In the genomic region with DNA sequence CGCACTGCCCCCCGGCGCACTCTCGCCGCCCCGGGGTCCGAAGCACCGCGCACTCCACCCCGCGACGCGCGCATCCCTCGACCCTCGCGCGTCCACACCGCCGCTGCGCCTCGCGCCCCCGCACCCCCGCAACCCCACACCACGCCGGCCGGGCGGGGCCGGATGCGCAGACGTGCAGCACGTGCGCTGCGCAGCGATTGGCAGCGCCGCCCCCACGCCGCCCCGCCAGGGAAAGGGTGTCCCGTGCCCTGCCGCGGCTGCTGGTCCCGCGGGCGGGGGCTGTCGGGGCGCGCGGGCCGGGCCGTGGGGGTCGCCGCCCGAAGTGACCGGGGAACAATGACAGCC, we compare ENCODE assay signal across 1 cellular context.
TF ChIP-seq lines count a peak whose summit lies in the region.

No MANE protein-coding gene starts in this region.

TF ChIP-seq in HepG2, 621 proteins besides CTCF, POLR2A, EP300 and RAD21 (continued from another document and continues in another):
- no peak for TF ChIP-seq SNAPC4 (CRISPR knock-in tag; IDR thresholded peaks at IDR 0.05)
- no peak for TF ChIP-seq NFE2L2 (IDR thresholded peaks at IDR 0.05; ENCODE audit: low read length)
- TF ChIP-seq HNRNPUL1 (IDR thresholded peaks at IDR 0.05; ENCODE audit: low read depth, low read length): no peak
- peak; percentile 61; the same call in 1 of the 2 replicates for TF ChIP-seq ZNF562 (CRISPR knock-in tag; IDR thresholded peaks at IDR 0.05; ENCODE audit: borderline replicate concordance)
- TF ChIP-seq MEIS2 (CRISPR knock-in tag; IDR thresholded peaks at IDR 0.05): 0 out of 2 replicates have a peak, but pooled peaks have one; percentile 64
- 0 out of 2 replicates have a peak, but pooled peaks have one; percentile 52 for TF ChIP-seq MAZ (IDR thresholded peaks at IDR 0.05; ENCODE audit: borderline replicate concordance, low read depth, low read length)
- no peak; the same call in 1 of the 2 replicates for TF ChIP-seq MAZ (CRISPR knock-in tag; IDR thresholded peaks at IDR 0.05; ENCODE audit: low read depth)
- TF ChIP-seq ZNF543 (CRISPR knock-in tag; IDR thresholded peaks at IDR 0.05): peak; percentile 9; the same call in 1 of the 2 replicates
- TF ChIP-seq IKZF1 (IDR thresholded peaks at IDR 0.05): no peak
- no peak for TF ChIP-seq ZNF614 (CRISPR knock-in tag; IDR thresholded peaks at IDR 0.05; ENCODE audit: borderline replicate concordance)
- TF ChIP-seq CBX5 (CRISPR knock-in tag; IDR thresholded peaks at IDR 0.05; ENCODE audit: borderline replicate concordance): 0 out of 2 replicates have a peak, but pooled peaks have one; percentile 9
- peak; percentile 53; the same call in 1 of the 2 replicates for TF ChIP-seq TSC22D2 (CRISPR knock-in tag; IDR thresholded peaks at IDR 0.05; ENCODE audit: borderline replicate concordance)
- TF ChIP-seq HDAC6 (IDR thresholded peaks at IDR 0.05; ENCODE audit: low read depth, low read length): no peak
- peak; percentile 66; the same call in 1 of the 2 replicates for TF ChIP-seq TMF1 (CRISPR knock-in tag; IDR thresholded peaks at IDR 0.05; ENCODE audit: low read depth)
- no peak for TF ChIP-seq IRF1 (CRISPR knock-in tag; IDR thresholded peaks at IDR 0.05; ENCODE audit: low read depth)
- 0 out of 2 replicates have a peak, but pooled peaks have one; percentile 67 for TF ChIP-seq ZNF724P (CRISPR knock-in tag; IDR thresholded peaks at IDR 0.05; ENCODE audit: borderline replicate concordance)
- TF ChIP-seq ZNF652 (CRISPR knock-in tag; IDR thresholded peaks at IDR 0.05; ENCODE audit: borderline replicate concordance, low read depth): no peak
- peak; percentile 48; the same call in 1 of the 2 replicates for TF ChIP-seq ZNF331 (CRISPR knock-in tag; IDR thresholded peaks at IDR 0.05)
- no peak for TF ChIP-seq BCL6 (CRISPR knock-in tag; IDR thresholded peaks at IDR 0.05)
- TF ChIP-seq RFXAP (CRISPR knock-in tag; IDR thresholded peaks at IDR 0.05; ENCODE audit: borderline replicate concordance): peak; percentile 63; the same call in 1 of the 2 replicates
- TF ChIP-seq ZMYM4 (CRISPR knock-in tag; IDR thresholded peaks at IDR 0.05): peak; percentile 58
- TF ChIP-seq JDP2 (CRISPR knock-in tag; IDR thresholded peaks at IDR 0.05; ENCODE audit: borderline replicate concordance): no peak
- no peak for TF ChIP-seq FUBP1 (CRISPR knock-in tag; IDR thresholded peaks at IDR 0.05; ENCODE audit: borderline replicate concordance)
- peak; percentile 5; the same call in 1 of the 2 replicates for TF ChIP-seq ARHGAP35 (CRISPR knock-in tag; IDR thresholded peaks at IDR 0.05; ENCODE audit: borderline replicate concordance)
- no peak for TF ChIP-seq FOXO1 (CRISPR knock-in tag; IDR thresholded peaks at IDR 0.05)
- TF ChIP-seq MTA1 (CRISPR knock-in tag; IDR thresholded peaks at IDR 0.05; ENCODE audit: borderline replicate concordance): peak; percentile 32
- peak; percentile 53 for TF ChIP-seq SALL1 (CRISPR knock-in tag; IDR thresholded peaks at IDR 0.05)
- TF ChIP-seq NONO (IDR thresholded peaks at IDR 0.05): no peak
- peak; percentile 50; the same call in 1 of the 2 replicates for TF ChIP-seq NONO (CRISPR knock-in tag; conservative IDR thresholded peaks at IDR 0.05)
- TF ChIP-seq, protein P1, sequence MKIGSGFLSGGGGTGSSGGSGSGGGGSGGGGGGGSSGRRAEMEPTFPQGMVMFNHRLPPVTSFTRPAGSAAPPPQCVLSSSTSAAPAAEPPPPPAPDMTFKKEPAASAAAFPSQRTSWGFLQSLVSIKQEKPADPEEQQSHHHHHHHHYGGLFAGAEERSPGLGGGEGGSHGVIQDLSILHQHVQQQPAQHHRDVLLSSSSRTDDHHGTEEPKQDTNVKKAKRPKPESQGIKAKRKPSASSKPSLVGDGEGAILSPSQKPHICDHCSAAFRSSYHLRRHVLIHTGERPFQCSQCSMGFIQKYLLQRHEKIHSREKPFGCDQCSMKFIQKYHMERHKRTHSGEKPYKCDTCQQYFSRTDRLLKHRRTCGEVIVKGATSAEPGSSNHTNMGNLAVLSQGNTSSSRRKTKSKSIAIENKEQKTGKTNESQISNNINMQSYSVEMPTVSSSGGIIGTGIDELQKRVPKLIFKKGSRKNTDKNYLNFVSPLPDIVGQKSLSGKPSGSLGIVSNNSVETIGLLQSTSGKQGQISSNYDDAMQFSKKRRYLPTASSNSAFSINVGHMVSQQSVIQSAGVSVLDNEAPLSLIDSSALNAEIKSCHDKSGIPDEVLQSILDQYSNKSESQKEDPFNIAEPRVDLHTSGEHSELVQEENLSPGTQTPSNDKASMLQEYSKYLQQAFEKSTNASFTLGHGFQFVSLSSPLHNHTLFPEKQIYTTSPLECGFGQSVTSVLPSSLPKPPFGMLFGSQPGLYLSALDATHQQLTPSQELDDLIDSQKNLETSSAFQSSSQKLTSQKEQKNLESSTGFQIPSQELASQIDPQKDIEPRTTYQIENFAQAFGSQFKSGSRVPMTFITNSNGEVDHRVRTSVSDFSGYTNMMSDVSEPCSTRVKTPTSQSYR (CRISPR knock-in tag; IDR thresholded peaks at IDR 0.05; ENCODE audit: borderline replicate concordance): peak; percentile 48; the same call in 1 of the 2 replicates
- no peak for TF ChIP-seq MLLT10 (CRISPR knock-in tag; IDR thresholded peaks at IDR 0.05)
- TF ChIP-seq, protein P2, sequence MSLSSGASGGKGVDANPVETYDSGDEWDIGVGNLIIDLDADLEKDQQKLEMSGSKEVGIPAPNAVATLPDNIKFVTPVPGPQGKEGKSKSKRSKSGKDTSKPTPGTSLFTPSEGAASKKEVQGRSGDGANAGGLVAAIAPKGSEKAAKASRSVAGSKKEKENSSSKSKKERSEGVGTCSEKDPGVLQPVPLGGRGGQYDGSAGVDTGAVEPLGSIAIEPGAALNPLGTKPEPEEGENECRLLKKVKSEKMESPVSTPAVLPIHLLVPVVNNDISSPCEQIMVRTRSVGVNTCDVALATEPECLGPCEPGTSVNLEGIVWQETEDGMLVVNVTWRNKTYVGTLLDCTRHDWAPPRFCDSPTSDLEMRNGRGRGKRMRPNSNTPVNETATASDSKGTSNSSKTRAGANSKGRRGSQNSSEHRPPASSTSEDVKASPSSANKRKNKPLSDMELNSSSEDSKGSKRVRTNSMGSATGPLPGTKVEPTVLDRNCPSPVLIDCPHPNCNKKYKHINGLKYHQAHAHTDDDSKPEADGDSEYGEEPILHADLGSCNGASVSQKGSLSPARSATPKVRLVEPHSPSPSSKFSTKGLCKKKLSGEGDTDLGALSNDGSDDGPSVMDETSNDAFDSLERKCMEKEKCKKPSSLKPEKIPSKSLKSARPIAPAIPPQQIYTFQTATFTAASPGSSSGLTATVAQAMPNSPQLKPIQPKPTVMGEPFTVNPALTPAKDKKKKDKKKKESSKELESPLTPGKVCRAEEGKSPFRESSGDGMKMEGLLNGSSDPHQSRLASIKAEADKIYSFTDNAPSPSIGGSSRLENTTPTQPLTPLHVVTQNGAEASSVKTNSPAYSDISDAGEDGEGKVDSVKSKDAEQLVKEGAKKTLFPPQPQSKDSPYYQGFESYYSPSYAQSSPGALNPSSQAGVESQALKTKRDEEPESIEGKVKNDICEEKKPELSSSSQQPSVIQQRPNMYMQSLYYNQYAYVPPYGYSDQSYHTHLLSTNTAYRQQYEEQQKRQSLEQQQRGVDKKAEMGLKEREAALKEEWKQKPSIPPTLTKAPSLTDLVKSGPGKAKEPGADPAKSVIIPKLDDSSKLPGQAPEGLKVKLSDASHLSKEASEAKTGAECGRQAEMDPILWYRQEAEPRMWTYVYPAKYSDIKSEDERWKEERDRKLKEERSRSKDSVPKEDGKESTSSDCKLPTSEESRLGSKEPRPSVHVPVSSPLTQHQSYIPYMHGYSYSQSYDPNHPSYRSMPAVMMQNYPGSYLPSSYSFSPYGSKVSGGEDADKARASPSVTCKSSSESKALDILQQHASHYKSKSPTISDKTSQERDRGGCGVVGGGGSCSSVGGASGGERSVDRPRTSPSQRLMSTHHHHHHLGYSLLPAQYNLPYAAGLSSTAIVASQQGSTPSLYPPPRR (CRISPR knock-in tag; IDR thresholded peaks at IDR 0.05; ENCODE audit: borderline replicate concordance): no peak
- TF ChIP-seq ZNF570 (CRISPR knock-in tag; IDR thresholded peaks at IDR 0.05; ENCODE audit: borderline replicate concordance): no peak
- TF ChIP-seq HNRNPK (IDR thresholded peaks at IDR 0.05; ENCODE audit: low read depth, low read length, poor library complexity, severe bottlenecking): peak; percentile 68
- peak; percentile 72; the same call in 1 of the 2 replicates for TF ChIP-seq ZMAT3 (CRISPR knock-in tag; conservative IDR thresholded peaks at IDR 0.05)
- peak; percentile 74; the same call in 1 of the 2 replicates for TF ChIP-seq SALL2 (CRISPR knock-in tag; IDR thresholded peaks at IDR 0.05)
- no peak for TF ChIP-seq ZNF225 (CRISPR knock-in tag; IDR thresholded peaks at IDR 0.05)
- 0 out of 2 replicates have a peak, but pooled peaks have one; percentile 25 for TF ChIP-seq ZSCAN20 (CRISPR knock-in tag; IDR thresholded peaks at IDR 0.05; ENCODE audit: borderline replicate concordance)
- TF ChIP-seq MYNN (CRISPR knock-in tag; IDR thresholded peaks at IDR 0.05; ENCODE audit: low read depth): no peak
- TF ChIP-seq ESRRA (CRISPR knock-in tag; IDR thresholded peaks at IDR 0.05; ENCODE audit: low read depth): peak; percentile 37; the same call in 1 of the 2 replicates
- TF ChIP-seq BRD4 (CRISPR knock-in tag; IDR thresholded peaks at IDR 0.05): peak; percentile 52; the same call in 1 of the 2 replicates
- TF ChIP-seq ZNF674 (CRISPR knock-in tag; IDR thresholded peaks at IDR 0.05; ENCODE audit: low read depth): no peak
- peak; percentile 43 for TF ChIP-seq SAP130 (CRISPR knock-in tag; IDR thresholded peaks at IDR 0.05; ENCODE audit: low read depth)
- no peak for TF ChIP-seq SMARCE1 (IDR thresholded peaks at IDR 0.05; ENCODE audit: borderline replicate concordance)
- peak; percentile 61; the same call in 1 of the 2 replicates for TF ChIP-seq ZNF691 (CRISPR knock-in tag; IDR thresholded peaks at IDR 0.05; ENCODE audit: borderline replicate concordance, low read depth)
- TF ChIP-seq ATM (IDR thresholded peaks at IDR 0.05; ENCODE audit: borderline replicate concordance): no peak
- TF ChIP-seq LBX2 (CRISPR knock-in tag; IDR thresholded peaks at IDR 0.05; ENCODE audit: borderline replicate concordance): 0 out of 2 replicates have a peak, but pooled peaks have one; percentile 81
